21 cellular contexts compared by ENCODE assay signal in genomic region chr3:71649757-71650156, GRCh38.
DNase-seq lines count a peak whose midpoint lies in the region; ATAC-seq, FAIRE-seq and TF ChIP-seq lines count a peak whose summit lies in the region.
"Had no signal": no experiment of that assay in that cellular context is flagged by ENCODE, and none has a peak within 500 bp of the region (broad histone marks: within the 10 kb centered on the region; RNA-seq: fewer than 3 reads in every experiment).

No MANE protein-coding gene starts in this region.

- TF ChIP-seq RAD21 in HepG2 (CRISPR knock-in tag; IDR thresholded peaks at IDR 0.05): no peak

- BruUV-seq in HepG2 (replicated peaks; lab: Mats Ljungman, UMichigan): no TSS peak

- no peaks in the 10 kb centered on the region for H3K27me3 Mint-ChIP-seq in T-cell
- H3K27me3 Mint-ChIP-seq: CD4-positive, alpha-beta T cell had no signal

- CTCF ChIA-PET in HepG2 (lab: Yijun Ruan, JAX; ENCODE audit: low intra/inter-chr PET ratio, low total read pairs) (no interaction called here), T-cell (lab: Charles Lee) (interaction anchor here in 1 of 2 donors (0.7 kb wide), 1 partner anchor 96 kb away, joined by 3 read pairs; no protein-coding TSS in a partner anchor)

- 2% methylated on average over 6 of the region's 6 CpGs for WGBS in HepG2 (ENCODE audit: low lambda C conversion rate)
- WGBS in small intestine, 3 donors: 53 to 78% (median 66%) methylated on average over 6 of the region's 6 CpGs

- H3K27me3 ChIP-seq in HepG2 (ENCODE audit: control insufficient read depth in 1 of 2, insufficient read depth in 2 of 2, low read length in 2 of 2): peaks cover 0 to 9% of the 10 kb centered on the region in 2 experiments; a peak in 4 of 5 replicates
- no peaks in the 10 kb centered on the region for H3K27me3 ChIP-seq in small intestine (ENCODE audit: control insufficient read depth in 2 of 2, insufficient read depth in 2 of 2, low read length in 2 of 2)

- H3K36me3 Mint-ChIP-seq in T-cell: peaks cover 24% of the 10 kb centered on the region

- POLR2A ChIA-PET in HepG2 (lab: Yijun Ruan, JAX): no interaction called here
- POLR2A ChIA-PET in T-cell (lab: Charles Lee): interaction anchor here in 1 of 2 donors (0.5 kb wide), 1 partner anchor 440 kb away, joined by 3 read pairs; no protein-coding TSS in a partner anchor

- no peak overlapping the region for H3K27ac Mint-ChIP-seq in T-cell
- H3K27ac Mint-ChIP-seq: CD4-positive, alpha-beta T cell had no signal

- H4K20me1 ChIP-seq in HepG2 (ENCODE audit: insufficient read depth, low read length): no peaks in the 10 kb centered on the region

- no peak overlapping the region for H3K9ac ChIP-seq in HepG2 (ENCODE audit: insufficient read depth, low read depth, low read length)
- H3K9ac ChIP-seq: GM23248 had no signal

- H3K36me3 ChIP-seq in HepG2 (replicated peaks in 1 of 2; ENCODE audit: control insufficient read depth in 1 of 2, insufficient read depth in 2 of 2, low read length in 2 of 2) (no peaks in the 10 kb centered on the region), small intestine (ENCODE audit: control insufficient read depth in 2 of 2, insufficient read depth in 2 of 2, low read length in 2 of 2) (no peaks in the 10 kb centered on the region)
- H3K36me3 ChIP-seq: HAP-1 had no signal

- H2AFZ ChIP-seq in HepG2 (ENCODE audit: low read length): no peak overlapping the region
- H2AFZ ChIP-seq: GM23248 had no signal

- H3K4me1 ChIP-seq in HepG2 (ENCODE audit: insufficient read depth, low read length): 0 out of 2 replicates have a peak, but pooled peaks cover 18% of the 10 kb centered on the region
- H3K4me1 ChIP-seq in small intestine (ENCODE audit: control insufficient read depth in 2 of 2, insufficient read depth in 1 of 2, low read depth in 1 of 2, low read length in 1 of 2): no peaks in the 10 kb centered on the region

- H3K9me3 ChIP-seq in HepG2 (ENCODE audit: low read length) (no peaks in the 10 kb centered on the region), small intestine (ENCODE audit: control insufficient read depth, low read depth) (no peaks in the 10 kb centered on the region)
- H3K9me3 ChIP-seq: A549, Caco-2, HAP-1 had no signal

- intact Hi-C loops in HepG2 (cut with micrococcal nuclease; ENCODE audit: unreplicated experiment): loop anchor here (5.0 kb wide), 2 partner anchors 642 to 932 kb away; no protein-coding TSS in a partner anchor
- intact Hi-C loops in left cardiac atrium (cut with DNase I): loop anchor here in 1 of 2 donors (10.0 kb wide), 1 partner anchor 1585 kb away; no protein-coding TSS in a partner anchor

- in situ Hi-C loops in HepG2 (cut with HindIII; ENCODE audit: extremely low pct_ligation_motif_present, low pct_unique_long_range_greater_than_20kb): loop anchor here (5.0 to 10.0 kb wide), 2 partner anchors 1097 to 1585 kb away; no protein-coding TSS in a partner anchor

- no peak for TF ChIP-seq EP300 in HepG2 (IDR thresholded peaks at IDR 0.05; ENCODE audit: low read depth in 2 of 2, low read length in 2 of 2)
- no peak for TF ChIP-seq EP300 in HepG2 (CRISPR knock-in tag; IDR thresholded peaks at IDR 0.05; ENCODE audit: borderline replicate concordance)

- no peak overlapping the region for H3K4me2 ChIP-seq in HepG2 (ENCODE audit: low read depth, low read length)
- H3K4me2 ChIP-seq: A549 had no signal

- no peaks in the 10 kb centered on the region for H3K9me3 Mint-ChIP-seq in T-cell
- H3K9me3 Mint-ChIP-seq: CD4-positive, alpha-beta T cell had no signal

- FAIRE-seq in HepG2 (lab: Jason Lieb, UNC) (no peak), small intestine (lab: Jason Lieb, UNC) (no peak)
- FAIRE-seq: A549, D721Med, GM12891, GM19239 had no signal

- ATAC-seq in HepG2: peak; percentile 44; the same call in 2 of the 3 replicates
- no peak for ATAC-seq in T-cell (replicated peaks in 1 of 4)
- no peak for ATAC-seq in left cardiac atrium
- ATAC-seq: A549 had no signal

- H3K27ac ChIP-seq in HepG2 (ENCODE audit: extremely low read length, insufficient read depth, low read length) (no peak overlapping the region), small intestine (ENCODE audit: low read depth in 1 of 2, low read length in 1 of 2) (no peak overlapping the region)
- H3K27ac ChIP-seq: 22Rv1, A549, C4-2B, GM23248 had no signal

- no peak for TF ChIP-seq CTCF in HepG2 (CRISPR knock-in tag; IDR thresholded peaks at IDR 0.05)

- no peak overlapping the region for H3K4me3 ChIP-seq in HepG2 (replicated peaks in 1 of 3; ENCODE audit: insufficient read depth in 1 of 3, low read depth in 2 of 3, low read length in 3 of 3)
- no peak overlapping the region for H3K4me3 ChIP-seq in small intestine (ENCODE audit: low read depth in 1 of 2, low read length in 2 of 2)
- H3K4me3 ChIP-seq: A549, GM23248, HAP-1 had no signal

- no peak for TF ChIP-seq POLR2A in HepG2 (IDR thresholded peaks at IDR 0.05; ENCODE audit: insufficient read depth in 1 of 2, low read depth in 2 of 2, low read length in 2 of 2)

- no peak overlapping the region for H3K4me3 Mint-ChIP-seq in T-cell
- H3K4me3 Mint-ChIP-seq: CD4-positive, alpha-beta T cell had no signal

- DNase-seq in DMS53 (lab: John Stamatoyannopoulos, UW) (peak; percentile 1), DMS53 treated with DMSO at 0.1 percent for 48 hours (lab: John Stamatoyannopoulos, UW; ENCODE audit: unreplicated experiment) (no peak), NCI-H69 (lab: John Stamatoyannopoulos, UW) (peak; percentile 4), HepG2 (ENCODE audit: low spot score) (peak; percentile 10), small intestine (peak; percentile 70), T-cell (no peak), left cardiac atrium (no peak)
- DNase-seq: AML-193; CD4-positive, alpha-beta T cell; DND-41; EL; GM23248; IMR-90 had no signal

- H3K79me2 ChIP-seq in HepG2 (ENCODE audit: insufficient read depth, low read length): no peaks in the 10 kb centered on the region

- H3K4me1 Mint-ChIP-seq in T-cell: peaks cover 3 to 6% (median 4%) of the 10 kb centered on the region in 3 donors

TF ChIP-seq in HepG2, 621 proteins besides CTCF, POLR2A, EP300 and RAD21 (continues in another document):
- TF ChIP-seq HNF4A (CRISPR knock-in tag; IDR thresholded peaks at IDR 0.05): peak; percentile 18; the same call in 1 of the 2 replicates
- no peak for TF ChIP-seq ZNF687 (CRISPR knock-in tag; IDR thresholded peaks at IDR 0.05)
- TF ChIP-seq GLMP (CRISPR knock-in tag; IDR thresholded peaks at IDR 0.05; ENCODE audit: borderline replicate concordance): no peak
- peak; percentile 58 for TF ChIP-seq BHLHE40 (IDR thresholded peaks at IDR 0.05; ENCODE audit: low read length)
- TF ChIP-seq MLXIP (CRISPR knock-in tag; IDR thresholded peaks at IDR 0.05; ENCODE audit: borderline replicate concordance): no peak

Comparison
In these comparisons a context has a peak if more than half of its experiments do, and no peak if none do; other contexts are left out.
1. DNase-seq: peak in DMS53 (single experiment), NCI-H69 (single experiment), HepG2 (single experiment) and small intestine (single experiment); none in DMS53 treated with DMSO at 0.1 percent for 48 hours (single experiment), T-cell (0 of 34) and left cardiac atrium (single experiment).